ENCODE assay signal across 1 cellular context in genomic region chr3:126356373-126357298, GRCh38.
TF ChIP-seq lines count a peak whose summit lies in the region.

No MANE protein-coding gene starts in this region.

TF ChIP-seq in HepG2, 621 proteins besides CTCF, POLR2A, EP300 and RAD21 (continued from another document):
- peak; percentile 30; the same call in 1 of the 2 replicates for TF ChIP-seq ZBTB7A (CRISPR knock-in tag; IDR thresholded peaks at IDR 0.05)
